In the genomic region with DNA sequence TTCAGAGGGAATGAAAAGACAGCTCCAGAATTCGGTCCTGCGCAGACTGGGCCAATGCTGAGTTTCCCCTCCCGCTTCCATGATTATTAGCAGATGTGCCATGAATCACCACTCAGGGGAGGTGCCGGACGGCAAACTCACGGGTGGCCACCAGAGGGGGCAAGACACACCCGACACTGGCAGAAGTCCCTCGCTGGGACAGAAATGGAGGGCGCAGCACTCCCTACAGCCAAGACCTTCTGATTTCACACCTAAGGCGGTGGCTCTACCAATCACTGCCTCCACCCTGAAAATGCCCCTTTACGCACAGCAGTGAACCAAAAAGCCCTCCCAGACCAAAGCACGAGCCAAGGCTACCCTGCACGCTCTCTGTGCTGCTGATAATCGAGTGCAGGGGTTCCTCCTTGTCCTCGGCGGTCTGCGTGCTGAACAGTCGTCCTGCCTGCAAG, we compare ENCODE assay signal across 8 cellular contexts. TPM values are rescaled to one million over a fixed set of nuclear protein-coding genes. Genes with fewer than 3 reads are reported as not detected.
DNase-seq lines count a peak whose midpoint lies in the region; ATAC-seq and TF ChIP-seq lines count a peak whose summit lies in the region.

No MANE protein-coding gene starts in this region.

- no peaks in the 10 kb centered on the region for H3K9me3 Mint-ChIP-seq in activated CD8-positive, alpha-beta T cell treated with anti-CD3 and anti-CD28 coated beads for 36 hours

- intact Hi-C loops in activated CD8-positive, alpha-beta T cell treated with anti-CD3 and anti-CD28 coated beads for 36 hours (cut with micrococcal nuclease), result loop anchor here (10.0 kb wide), 1 partner anchor 184 kb away; no protein-coding TSS in a partner anchor
- intact Hi-C loops in dorsolateral prefrontal cortex (cut with DNase I) (loop anchor here in 1 of 2 donors (1.0 to 10.0 kb wide), 2 partner anchors 190 to 634 kb away; partner anchors contain the start of gene CREBBP), lower lobe of right lung (cut with DNase I) (no loop called here)

- peak overlapping the region in 55 of 59 donors; percentile 7 to 85 (median 65) for H3K27ac ChIP-seq in dorsolateral prefrontal cortex
- H3K27ac ChIP-seq in lower lobe of right lung, result peak overlapping the region; percentile 57

- H3K4me3 ChIP-seq in dorsolateral prefrontal cortex, result peak overlapping the region; percentile 17 to 74 (median 52)
- H3K4me3 ChIP-seq in lower lobe of right lung, result peak overlapping the region; percentile 44

- no peak overlapping the region for H3K27ac Mint-ChIP-seq in activated CD8-positive, alpha-beta T cell treated with anti-CD3 and anti-CD28 coated beads for 36 hours

- H3K27me3 ChIP-seq in dorsolateral prefrontal cortex (no peaks in the 10 kb centered on the region), lower lobe of right lung (ENCODE audit: low read depth) (no peaks in the 10 kb centered on the region)

- no peaks in the 10 kb centered on the region for H3K27me3 Mint-ChIP-seq in activated CD8-positive, alpha-beta T cell treated with anti-CD3 and anti-CD28 coated beads for 36 hours

- no peak overlapping the region for H3K4me3 Mint-ChIP-seq in activated CD8-positive, alpha-beta T cell treated with anti-CD3 and anti-CD28 coated beads for 36 hours

- no peaks in the 10 kb centered on the region for H3K9me3 ChIP-seq in lower lobe of right lung

- peaks cover 49% of the 10 kb centered on the region for H3K36me3 Mint-ChIP-seq in activated CD8-positive, alpha-beta T cell treated with anti-CD3 and anti-CD28 coated beads for 36 hours (ENCODE audit: low read depth)

- peaks cover 18% of the 10 kb centered on the region for H3K4me1 Mint-ChIP-seq in activated CD8-positive, alpha-beta T cell treated with anti-CD3 and anti-CD28 coated beads for 36 hours (ENCODE audit: low read depth)

- POLR2A ChIA-PET in GM10248 (lab: Yijun Ruan, JAX), result no interaction called here
- POLR2A ChIA-PET in activated CD8-positive, alpha-beta T cell treated with anti-CD3 and anti-CD28 coated beads for 36 hours (lab: Charles Lee), result interaction anchor here (0.5 to 1.6 kb wide), 4 partner anchors 24 to 211 kb away, joined by 3 to 6 read pairs (median 4); partner anchors contain the start of gene CREBBP

- peaks cover 12% of the 10 kb centered on the region for H3K4me1 ChIP-seq in lower lobe of right lung

- CTCF ChIA-PET in GM10248 (lab: Yijun Ruan, JAX), result interaction anchor here (0.9 to 3.5 kb wide), 12 partner anchors 9 to 564 kb away, joined by 3 to 29 read pairs (median 4); no protein-coding TSS in a partner anchor
- CTCF ChIA-PET in activated CD8-positive, alpha-beta T cell treated with anti-CD3 and anti-CD28 coated beads for 36 hours (lab: Charles Lee), result interaction anchor here (0.6 to 2.0 kb wide), 11 partner anchors 8 to 248 kb away, joined by 3 to 18 read pairs (median 4); partner anchors contain the start of gene CREBBP

- peak; percentile 72 for ATAC-seq in HG03354 (IDR thresholded peaks at IDR 0.05; ENCODE audit: poor library complexity, severe bottlenecking, unreplicated experiment)
- peak; percentile 98 for ATAC-seq in activated CD8-positive, alpha-beta T cell treated with anti-CD3 and anti-CD28 coated beads for 36 hours
- peak; percentile 96 to 97 for ATAC-seq in lower lobe of right lung
- no peak for ATAC-seq in GM21825 (IDR thresholded peaks at IDR 0.05; ENCODE audit: unreplicated experiment)

- DNase-seq in GM10248 (ENCODE audit: extremely low spot score), result peak; percentile 89
- DNase-seq in NCI-H748 (lab: John Stamatoyannopoulos, UW; ENCODE audit: unreplicated experiment), result peak; percentile 52
- DNase-seq in activated CD8-positive, alpha-beta T cell treated with anti-CD3 and anti-CD28 coated beads for 36 hours, result peak; percentile 91
- DNase-seq in dorsolateral prefrontal cortex, result peak; percentile 88 to 97 (median 94)
- DNase-seq in lower lobe of right lung, result peak; percentile 87
- DNase-seq in stimulated activated CD4-positive, alpha-beta T cell treated with anti-CD3 and anti-CD28 coated beads, Interleukin-4, amount 100 ng/mL, for 4 hours, result peak; percentile 76 to 78

- H3K36me3 ChIP-seq in lower lobe of right lung, result peaks cover 32% of the 10 kb centered on the region

- peak; percentile 87 for TF ChIP-seq CTCF in GM10248 (IDR thresholded peaks at IDR 0.05; ENCODE audit: control extremely low read depth, extremely low read depth, low read depth, missing control alignments)
- TF ChIP-seq CTCF in activated CD8-positive, alpha-beta T cell treated with anti-CD3 and anti-CD28 coated beads for 36 hours (IDR thresholded peaks at IDR 0.05), result peak; percentile 88
- peak; percentile 87 to 99 (median 96) for TF ChIP-seq CTCF in dorsolateral prefrontal cortex (IDR thresholded peaks at IDR 0.05 in 54 of 56, conservative IDR thresholded peaks at IDR 0.05 in 2 of 56; ENCODE audit: low read depth in 1 of 56, partially characterized antibody in 56 of 56)
- peak; percentile 96 for TF ChIP-seq CTCF in lower lobe of right lung (IDR thresholded peaks at IDR 0.05)

RNA-seq across cellular contexts. Expression of gene TRAP1, which starts 26.8 kb away (rescaled TPM):
- 100 to 1,000 TPM; 343 to 379 TPM for total RNA-seq in activated CD8-positive, alpha-beta T cell treated with anti-CD3 and anti-CD28 coated beads for 36 hours
- 100 to 1,000 TPM in 114 of 120 experiments, 10 to 100 TPM in 6; 87.9 to 163 (median 123) TPM for total RNA-seq in dorsolateral prefrontal cortex
- 51.8 TPM for total RNA-seq in lower lobe of right lung

RNA-seq across cellular contexts. Expression of gene DNASE1, which starts 36.0 kb away (rescaled TPM):
- 10 to 100 TPM; 11.8 to 12.1 TPM for total RNA-seq in activated CD8-positive, alpha-beta T cell treated with anti-CD3 and anti-CD28 coated beads for 36 hours
- 10 to 100 TPM; 10.7 to 42.2 (median 23.0) TPM for total RNA-seq in dorsolateral prefrontal cortex
- 14.3 TPM for total RNA-seq in lower lobe of right lung
